Comparison of ENCODE assay signal across 15 cellular contexts in genomic region chr14:95478818-95479217, GRCh38.
"Had no signal": no experiment of that assay in that cellular context is flagged by ENCODE, and none has a peak within 500 bp of the region (broad histone marks: within the 10 kb centered on the region; RNA-seq: fewer than 3 reads in every experiment).

No MANE protein-coding gene starts in this region.

- H3K9me3 ChIP-seq: gastroesophageal sphincter, right atrium auricular region, testis, upper lobe of right lung had no signal

- ATAC-seq: activated CD4-positive, alpha-beta T cell treated with anti-CD3 and anti-CD28 coated beads for 36 hours; activated CD8-positive, alpha-beta T cell treated with anti-CD3 and anti-CD28 coated beads for 36 hours; gastroesophageal sphincter; upper lobe of right lung had no signal

- H3K36me3 ChIP-seq: cardiac muscle cell had no signal

- H3K9me3 Mint-ChIP-seq: activated CD8-positive, alpha-beta T cell treated with anti-CD3 and anti-CD28 coated beads for 36 hours; naive B cell had no signal

- H3K27ac ChIP-seq: cardiac muscle cell, testis, upper lobe of right lung had no signal

- H3K4me3 Mint-ChIP-seq: activated CD4-positive, alpha-beta T cell treated with anti-CD3 and anti-CD28 coated beads for 36 hours; activated CD8-positive, alpha-beta T cell treated with anti-CD3 and anti-CD28 coated beads for 36 hours had no signal

- H3K4me3 ChIP-seq: cardiac muscle cell, gastroesophageal sphincter, right atrium auricular region, skin epidermis, testis, upper lobe of right lung had no signal

- H3K27ac Mint-ChIP-seq: activated CD8-positive, alpha-beta T cell treated with anti-CD3 and anti-CD28 coated beads for 36 hours had no signal

- H3K27me3 ChIP-seq: cardiac muscle cell, right atrium auricular region, testis, upper lobe of right lung had no signal

- DNase-seq: activated CD4-positive, alpha-beta T cell treated with anti-CD3 and anti-CD28 coated beads for 36 hours; activated CD8-positive, alpha-beta T cell treated with anti-CD3 and anti-CD28 coated beads for 36 hours; activated T-cell treated with anti-CD3 and anti-CD28 coated beads, Interleukin-2, amount 50 U/mL, for 48 hours; erythroblast; naive B cell; occipital lobe; stimulated activated CD4-positive, alpha-beta T cell treated with anti-CD3 and anti-CD28 coated beads, Interleukin-15, amount 100 ng/mL, for 24 hours; stimulated activated CD4-positive, alpha-beta T cell treated with anti-CD3 and anti-CD28 coated beads, Interleukin-4, amount 100 ng/mL, for 1 hour; stimulated activated naive CD4-positive, alpha-beta T cell; testis; upper lobe of right lung had no signal

- H3K27me3 Mint-ChIP-seq: activated CD4-positive, alpha-beta T cell treated with anti-CD3 and anti-CD28 coated beads for 36 hours; activated CD8-positive, alpha-beta T cell treated with anti-CD3 and anti-CD28 coated beads for 36 hours; naive B cell had no signal
